ENCODE assay signal across 21 cellular contexts in genomic region chr18:11389281-11389680, GRCh38.
"Had no signal": no experiment of that assay in that cellular context is flagged by ENCODE, and none has a peak within 500 bp of the region (broad histone marks: within the 10 kb centered on the region; RNA-seq: fewer than 3 reads in every experiment).

No MANE protein-coding gene starts in this region.

- DNase-seq: dermis blood vessel endothelial cell; dorsolateral prefrontal cortex; effector CD4-positive, alpha-beta T cell; effector memory CD4-positive, alpha-beta T cell; foreskin keratinocyte; gastrocnemius medialis; glutamatergic neuron; head of caudate nucleus; heart right ventricle; hippocampal formation; left cardiac atrium; left lung; left ventricle myocardium superior; lower lobe of right lung; mesenchymal stem cell; mucosa of descending colon had no signal

- FAIRE-seq: colon, endothelial cell of umbilical vein, islet of Langerhans, keratinocyte had no signal

- H3K4me3 Mint-ChIP-seq: mesothelial cell of epicardium had no signal

- ATAC-seq: foreskin keratinocyte, gastrocnemius medialis, heart right ventricle, left cardiac atrium, left lung, left ventricle myocardium superior, lower lobe of right lung, mucosa of descending colon had no signal

- H3K9me3 Mint-ChIP-seq: mesothelial cell of epicardium had no signal

- H3K27ac Mint-ChIP-seq: mesothelial cell of epicardium had no signal

- H3K36me3 Mint-ChIP-seq: mesothelial cell of epicardium had no signal
